ENCODE assay signal across 18 cellular contexts in genomic region chr3:185069023-185069422, GRCh38.
"Had no signal": no experiment of that assay in that cellular context is flagged by ENCODE, and none has a peak within 500 bp of the region (broad histone marks: within the 10 kb centered on the region; RNA-seq: fewer than 3 reads in every experiment).

No MANE protein-coding gene starts in this region.

- H2AFZ ChIP-seq: parathyroid adenoma had no signal

- H3K27me3 ChIP-seq: ascending aorta, left lung, neutrophil had no signal

- DNase-seq: activated CD4-positive, alpha-beta T cell treated with anti-CD3 and anti-CD28 coated beads, Interleukin-2, amount 50 U/mL, for 1 hour; activated CD4-positive, CD25-positive, alpha-beta regulatory T cell treated with anti-CD3 and anti-CD28 coated beads, Interleukin-2, amount 50 U/mL, for 72 hours; activated CD8-positive, alpha-beta memory T cell treated with anti-CD3 and anti-CD28 coated beads for 24 hours; activated CD8-positive, alpha-beta memory T cell treated with anti-CD3 and anti-CD28 coated beads, Interleukin-2, amount 50 U/mL, for 48 hours; activated effector memory CD4-positive, alpha-beta T cell treated with Interleukin-2 at 50 U/mL for 16 hours; activated T-cell treated with anti-CD3 and anti-CD28 coated beads, Interleukin-2, amount 50 U/mL, for 48 hours; left lung; mammary epithelial cell; midbrain; stimulated activated CD4-positive, alpha-beta T cell treated with anti-CD3 and anti-CD28 coated beads, Interleukin-4, amount 100 ng/mL, for 24 hours; T-helper 1 cell; T-helper 9 cell had no signal

- H3K36me3 ChIP-seq: ascending aorta, left lung, neutrophil, thoracic aorta had no signal

- H3K9me3 ChIP-seq: ascending aorta, left lung, neutrophil, thoracic aorta had no signal

- ATAC-seq: left lung; stimulated activated effector memory CD8-positive, alpha-beta T cell treated with anti-CD3 and anti-CD28 coated beads, Interleukin-12 subunit alpha, Interleukin-12 subunit beta, amount 100 ng/mL, for 72 hours had no signal

- H3K9ac ChIP-seq: parathyroid adenoma had no signal

- H3K27ac ChIP-seq: ascending aorta, coronary artery, left lung, neutrophil, parathyroid adenoma, thoracic aorta had no signal

- H3K4me3 ChIP-seq: ascending aorta, coronary artery, left lung, thoracic aorta had no signal

- H3K4me1 ChIP-seq: ascending aorta, left lung, parathyroid adenoma had no signal
